In genomic region chr10:3873728-3874461, GRCh38 we compare ENCODE assay signal across 8 cellular contexts.
DNase-seq lines count a peak whose midpoint lies in the region; ATAC-seq and TF ChIP-seq lines count a peak whose summit lies in the region.

No MANE protein-coding gene starts in this region.

- H3K36me3 Mint-ChIP-seq in naive thymus-derived CD4-positive, alpha-beta T cell = no peaks in the 10 kb centered on the region

- CTCF ChIA-PET in naive thymus-derived CD4-positive, alpha-beta T cell (lab: Charles Lee) = interaction anchor here (0.5 to 0.6 kb wide), 2 partner anchors 73 to 89 kb away, joined by 3 to 4 read pairs; no protein-coding TSS in a partner anchor

- POLR2A ChIA-PET in naive thymus-derived CD4-positive, alpha-beta T cell (lab: Charles Lee) = interaction anchor here (0.7 to 5.4 kb wide), 2 partner anchors 90 to 96 kb away, joined by 3 to 74 read pairs; partner anchors contain the start of gene KLF6

- peak overlapping the region; percentile 45 to 46 for H3K27ac ChIP-seq in coronary artery
- H3K27ac ChIP-seq in naive thymus-derived CD4-positive, alpha-beta T cell (ENCODE audit: low read depth, low read length) = peak overlapping the region; percentile 65

- ATAC-seq in GM18873 (IDR thresholded peaks at IDR 0.05; ENCODE audit: low FRiP score, unreplicated experiment) (peak; percentile 61), HG03095 (IDR thresholded peaks at IDR 0.05; ENCODE audit: unreplicated experiment) (peak; percentile 65)
- ATAC-seq in naive thymus-derived CD4-positive, alpha-beta T cell = peak; percentile 77

- peak; percentile 98 for DNase-seq in CD1c-positive myeloid dendritic cell (ENCODE audit: extremely low spot score)
- peak; percentile 12 for DNase-seq in NOMO-1 treated with dmso at 0.1 percent for 144 hours (lab: John Stamatoyannopoulos, UW; ENCODE audit: unreplicated experiment)
- DNase-seq in coronary artery (ENCODE audit: low spot score) = no peak
- peak in 8 of 9 donors; percentile 8 to 85 (median 74) for DNase-seq in naive thymus-derived CD4-positive, alpha-beta T cell
- no peak for DNase-seq in NCI-H1105 (lab: John Stamatoyannopoulos, UW)
- no peak for DNase-seq in cerebellar nuclear complex (lab: John Stamatoyannopoulos, UW)

- no peaks in the 10 kb centered on the region for H3K27me3 ChIP-seq in naive thymus-derived CD4-positive, alpha-beta T cell (ENCODE audit: control insufficient read depth in 2 of 2, insufficient read depth in 2 of 2, low read length in 2 of 2)

- peaks cover 41 to 51% of the 10 kb centered on the region in 2 donors for H3K4me1 ChIP-seq in naive thymus-derived CD4-positive, alpha-beta T cell (ENCODE audit: control insufficient read depth in 2 of 2, insufficient read depth in 2 of 2, low read length in 2 of 2)

- H3K4me3 Mint-ChIP-seq in naive thymus-derived CD4-positive, alpha-beta T cell = peak overlapping the region in 7 of 10 donors; percentile 14 to 73 (median 46)

- intact Hi-C loops in naive thymus-derived CD4-positive, alpha-beta T cell (cut with micrococcal nuclease) = loop anchor here (1.0 to 10.0 kb wide), 8 partner anchors 22 to 699 kb away; partner anchors contain the start of genes KLF6 (in 1 of the 2) and PITRM1 (in 1 of the 2)

- no peaks in the 10 kb centered on the region for H3K36me3 ChIP-seq in naive thymus-derived CD4-positive, alpha-beta T cell (ENCODE audit: control insufficient read depth in 2 of 3, insufficient read depth in 3 of 3, low read length in 3 of 3)

- no peaks in the 10 kb centered on the region for H3K9me3 ChIP-seq in naive thymus-derived CD4-positive, alpha-beta T cell (ENCODE audit: control insufficient read depth in 2 of 3, low read length in 3 of 3)

- H3K9me3 Mint-ChIP-seq in naive thymus-derived CD4-positive, alpha-beta T cell = no peaks in the 10 kb centered on the region

- H3K27me3 Mint-ChIP-seq in naive thymus-derived CD4-positive, alpha-beta T cell = no peaks in the 10 kb centered on the region

- TF ChIP-seq CTCF in coronary artery (IDR thresholded peaks at IDR 0.05) = no peak

- peaks cover 30 to 59% (median 57%) of the 10 kb centered on the region in 7 donors for H3K4me1 Mint-ChIP-seq in naive thymus-derived CD4-positive, alpha-beta T cell

- no peak overlapping the region for H3K4me3 ChIP-seq in coronary artery
- no peak overlapping the region for H3K4me3 ChIP-seq in naive thymus-derived CD4-positive, alpha-beta T cell (ENCODE audit: low read length)

- peak overlapping the region; percentile 87 to 95 (median 91) for H3K27ac Mint-ChIP-seq in naive thymus-derived CD4-positive, alpha-beta T cell

Comparison
In these comparisons a context has a peak if more than half of its experiments do, and no peak if none do; other contexts are left out.
1. DNase-seq: peak in CD1c-positive myeloid dendritic cell (single experiment), NOMO-1 treated with dmso at 0.1 percent for 144 hours (single experiment) and naive thymus-derived CD4-positive, alpha-beta T cell (8 of 9); none in coronary artery (single experiment), NCI-H1105 (single experiment) and cerebellar nuclear complex (0 of 2).
2. Peak in every context shown above with its lines, with median percentiles within 50 percentile points of each other: ATAC-seq.